In genomic region chr22:46292173-46292572, GRCh38 we compare ENCODE assay signal across 21 cellular contexts. TPM values are rescaled to one million over a fixed set of nuclear protein-coding genes. Genes with fewer than 3 reads are reported as not detected.
"Had no signal": no experiment of that assay in that cellular context is flagged by ENCODE, and none has a peak within 500 bp of the region (broad histone marks: within the 10 kb centered on the region; RNA-seq: fewer than 3 reads in every experiment).

No MANE protein-coding gene starts in this region.

- H3K4me3 ChIP-seq: dorsolateral prefrontal cortex, prostate gland, right atrium auricular region, thoracic aorta, upper lobe of left lung had no signal

- H3K9me3 Mint-ChIP-seq: activated T-cell treated with anti-CD3 and anti-CD28 coated beads, Interleukin-2, amount 50 U/mL, for 72 hours; mesothelial cell of epicardium; neural crest cell had no signal

- H3K9me3 ChIP-seq: prostate gland, right atrium auricular region, thoracic aorta, upper lobe of left lung had no signal

- H3K27ac Mint-ChIP-seq: activated naive CD4-positive, alpha-beta T cell treated with anti-CD3 and anti-CD28 coated beads, Interleukin-2, amount 50 U/mL, for 24 hours; activated T-cell treated with anti-CD3 and anti-CD28 coated beads, Interleukin-2, amount 50 U/mL, for 72 hours; mesothelial cell of epicardium had no signal

- H3K27me3 ChIP-seq: dorsolateral prefrontal cortex, right atrium auricular region, upper lobe of left lung had no signal

- H3K4me1 ChIP-seq: prostate gland had no signal

- ATAC-seq: activated T-cell treated with anti-CD3 and anti-CD28 coated beads, Interleukin-2, amount 50 U/mL, for 72 hours had no signal

- H3K4me3 Mint-ChIP-seq: activated naive CD4-positive, alpha-beta T cell treated with anti-CD3 and anti-CD28 coated beads, Interleukin-2, amount 50 U/mL, for 24 hours; activated T-cell treated with anti-CD3 and anti-CD28 coated beads, Interleukin-2, amount 50 U/mL, for 72 hours; mesothelial cell of epicardium had no signal

- DNase-seq: activated CD4-positive, alpha-beta T cell treated with anti-CD3 and anti-CD28 coated beads, Interleukin-2, amount 50 U/mL, for 1 hour; activated effector memory CD4-positive, alpha-beta T cell treated with anti-CD3 and anti-CD28 coated beads, Interleukin-2, amount 50 U/mL, for 16 hours; activated T-cell treated with anti-CD3 and anti-CD28 coated beads, Interleukin-2, amount 50 U/mL, for 72 hours; dorsolateral prefrontal cortex; erythroblast; glutamatergic neuron; kidney glomerular epithelial cell; small intestine; stimulated activated CD4-positive, alpha-beta T cell treated with anti-CD3 and anti-CD28 coated beads, Interleukin-4, amount 100 ng/mL, for 1 hour; T-helper 1 cell; T-helper 9 cell; upper lobe of left lung had no signal

- H3K27me3 Mint-ChIP-seq: activated naive CD4-positive, alpha-beta T cell treated with anti-CD3 and anti-CD28 coated beads, Interleukin-2, amount 50 U/mL, for 24 hours had no signal

- H3K27ac ChIP-seq: prostate gland, thoracic aorta had no signal

RNA-seq across cellular contexts. Expression of gene PKDREJ, which starts 29.0 kb away (rescaled TPM):
- total RNA-seq: activated CD8-positive, alpha-beta memory T cell treated with anti-CD3 and anti-CD28 coated beads for 36 hours; activated T-cell treated with anti-CD3 and anti-CD28 coated beads, Interleukin-2, amount 50 U/mL, for 72 hours; myocyte; osteoblast had no signal
